1 cellular context compared by ENCODE assay signal in the genomic region with DNA sequence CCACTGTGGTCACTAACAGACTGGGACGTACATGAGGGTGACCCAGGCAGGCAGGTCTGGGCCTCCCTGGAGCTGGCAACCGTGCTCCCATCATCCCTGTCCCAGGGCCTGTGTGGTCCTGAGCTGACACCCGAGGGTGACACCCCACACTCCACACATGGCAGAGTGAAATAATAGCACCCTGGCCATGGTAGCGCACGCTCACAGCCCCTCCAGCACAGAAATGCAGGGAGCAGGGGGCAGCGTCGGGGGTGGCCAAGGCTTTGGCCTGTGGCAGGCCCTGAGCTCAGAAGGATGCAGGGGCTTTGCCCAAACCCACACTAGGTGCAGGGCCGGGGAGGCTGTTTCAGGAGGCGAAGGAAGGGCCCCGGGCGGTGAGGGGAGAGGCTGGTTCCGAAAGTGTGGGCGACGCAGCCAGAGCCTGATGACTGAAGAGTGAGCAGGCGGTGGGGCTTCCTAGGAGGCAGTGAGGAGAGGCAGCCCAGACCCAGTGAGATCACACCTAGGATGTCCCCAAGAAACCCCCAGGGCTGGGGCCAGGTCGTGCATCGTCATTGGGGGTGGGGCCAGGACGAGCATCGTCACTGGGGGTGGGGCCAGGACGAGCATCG.
TF ChIP-seq lines count a peak whose summit lies in the region.

No MANE protein-coding gene starts in this region.

TF ChIP-seq in A549, 52 proteins besides CTCF, POLR2A, EP300 and RAD21 (continued from another document):
- TF ChIP-seq HOXB5 (CRISPR knock-in tag; IDR thresholded peaks at IDR 0.05) (no peak), KDM1A (IDR thresholded peaks at IDR 0.05; ENCODE audit: low read depth) (no peak), FOSL2 (IDR thresholded peaks at IDR 0.05) (no peak), FOSL2 (CRISPR knock-in tag; IDR thresholded peaks at IDR 0.05) (no peak), NPAS2 (CRISPR knock-in tag; IDR thresholded peaks at IDR 0.05; ENCODE audit: borderline replicate concordance) (no peak)
TF ChIP-seq in A549: peak in this region for 0.
